ENCODE assay signal across 9 cellular contexts in the genomic region with DNA sequence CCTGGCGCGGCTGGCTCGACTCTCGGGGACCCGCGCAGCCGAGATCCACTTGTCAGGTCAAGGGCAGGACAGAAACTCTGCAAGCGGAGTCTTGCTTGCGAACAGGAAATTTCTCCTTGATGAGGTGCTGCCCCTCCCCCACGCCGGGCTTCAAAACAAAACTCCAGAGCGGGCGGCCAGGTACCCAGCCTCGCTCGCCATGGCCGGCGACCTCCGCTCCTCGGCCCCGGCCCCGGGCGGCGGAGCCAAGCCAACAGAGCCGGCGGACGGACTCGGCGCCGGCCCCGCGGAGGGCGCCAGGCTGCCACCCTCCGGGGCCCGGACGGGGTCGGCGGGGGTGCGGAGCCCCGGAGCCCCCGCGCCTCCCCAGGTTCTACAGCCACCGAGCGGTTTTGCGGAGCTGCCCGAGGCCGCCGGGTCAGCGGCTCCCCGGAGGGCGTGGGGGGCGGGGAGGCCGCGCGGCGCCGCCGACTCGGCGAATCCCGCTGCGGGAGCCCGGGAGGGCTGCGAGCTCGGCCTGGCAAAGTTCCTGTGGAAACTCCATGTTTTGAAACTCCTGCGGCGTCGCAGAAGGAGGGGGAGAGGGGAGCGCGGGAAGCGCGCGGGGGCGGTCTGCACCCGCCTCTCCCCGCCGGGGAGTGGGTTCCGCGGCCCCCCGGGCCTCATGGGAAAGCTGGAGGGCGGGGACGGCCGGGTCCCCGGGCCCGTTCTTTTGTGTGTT. TPM values are rescaled to one million over a fixed set of nuclear protein-coding genes. Genes with fewer than 3 reads are reported as not detected.
DNase-seq lines count a peak whose midpoint lies in the region; ATAC-seq, FAIRE-seq and TF ChIP-seq lines count a peak whose summit lies in the region.
"Had no signal": no experiment of that assay in that cellular context is flagged by ENCODE, and none has a peak within 500 bp of the region (broad histone marks: within the 10 kb centered on the region; RNA-seq: fewer than 3 reads in every experiment).

No MANE protein-coding gene starts in this region.

- H3K4me1 ChIP-seq in foreskin keratinocyte, result peaks cover 3% of the 10 kb centered on the region
- peaks cover 0 to 22% (median 13%) of the 10 kb centered on the region in 3 donors for H3K4me1 ChIP-seq in pancreas

- no peak for TF ChIP-seq CTCF in HL-60 (IDR thresholded peaks at IDR 0.05; ENCODE audit: insufficient read depth, low read length)
- TF ChIP-seq CTCF in foreskin keratinocyte (conservative IDR thresholded peaks at IDR 0.05), result no peak
- TF ChIP-seq CTCF in pancreas (IDR thresholded peaks at IDR 0.05), result no peak

- H3K27me3 ChIP-seq in HL-60 (ENCODE audit: insufficient read depth, poor library complexity, severe bottlenecking), result no peaks in the 10 kb centered on the region
- no peaks in the 10 kb centered on the region for H3K27me3 ChIP-seq in foreskin keratinocyte
- peaks cover 0 to 10% (median 2%) of the 10 kb centered on the region in 4 donors for H3K27me3 ChIP-seq in pancreas

- H3K9me3 ChIP-seq in pancreas, result no peaks in the 10 kb centered on the region

- H3K27ac ChIP-seq in HL-60 (replicated peaks), result peak overlapping the region; percentile 73
- peak overlapping the region; percentile 81 for H3K27ac ChIP-seq in foreskin keratinocyte
- peak overlapping the region; percentile 84 to 92 (median 88) for H3K27ac ChIP-seq in pancreas

- intact Hi-C loops in pancreas (cut with DNase I), result loop anchor here in 2 of 3 donors (10.0 kb wide), 2 partner anchors 45 to 65 kb away; no protein-coding TSS in a partner anchor

- peak; percentile 5 for ATAC-seq in foreskin keratinocyte
- ATAC-seq in pancreas, result peak; percentile 0 to 20 (median 4)
- ATAC-seq in GM18858 (IDR thresholded peaks at IDR 0.05; ENCODE audit: unreplicated experiment), result no peak

- DNase-seq in COLO668 (lab: John Stamatoyannopoulos, UW; ENCODE audit: unreplicated experiment) (peak; percentile 83), HL-60 (ENCODE audit: low read depth in 1 of 2, low spot score in 1 of 2) (peak in 1 of 2 experiments; percentile 45), T1000 (lab: John Stamatoyannopoulos, UW) (peak; percentile 51), foreskin keratinocyte (no peak), pancreas (peak; percentile 60 to 85 (median 76)), occipital lobe (lab: John Stamatoyannopoulos, UW) (no peak), NOMO-1 treated with dmso at 0.1 percent for 144 hours (lab: John Stamatoyannopoulos, UW; ENCODE audit: unreplicated experiment) (no peak)

- no peak for FAIRE-seq in pancreas (lab: Jason Lieb, UNC)
- FAIRE-seq: TTC549 had no signal

- no peaks in the 10 kb centered on the region for H3K36me3 ChIP-seq in pancreas

- H3K4me3 ChIP-seq in HL-60 (replicated peaks; ENCODE audit: insufficient read depth, low read length) (peak overlapping the region; percentile 34), pancreas (peak overlapping the region; percentile 31 to 55 (median 42))

- WGBS in pancreas, 2 donors, result 0 to 4% methylated on average over 77 to 80 of the region's 84 CpGs

RNA-seq across cellular contexts. Expression of a gene that starts 11.7 kb away (rescaled TPM):
- 20.4 and 22.5 TPM in 2 replicates for total RNA-seq in foreskin keratinocyte
- 6.7 and 6.8 TPM in 2 replicates for polyA plus RNA-seq in foreskin keratinocyte
- total RNA-seq in pancreas, result 10 to 100 TPM in 5 of 6 donors, 1 to 10 TPM in 1; 9.8 to 18.4 (median 13.2) TPM
- 10 to 100 TPM in 1 of 2 donors, 1 to 10 TPM in 1; 6.3 to 14.3 TPM for polyA plus RNA-seq in pancreas
- total RNA-seq in occipital lobe, result 26.0 TPM

Comparison
In these comparisons a context has a peak if more than half of its experiments do, and no peak if none do; other contexts are left out.
1. DNase-seq: peak in COLO668 (single experiment), T1000 (single experiment) and pancreas (6 of 6); none in foreskin keratinocyte (0 of 2), occipital lobe (single experiment) and NOMO-1 treated with dmso at 0.1 percent for 144 hours (single experiment).
2. Peak in every context shown above with its lines, with median percentiles within 50 percentile points of each other: H3K27ac ChIP-seq.